Comparison of ENCODE assay signal across 13 cellular contexts in the genomic region with DNA sequence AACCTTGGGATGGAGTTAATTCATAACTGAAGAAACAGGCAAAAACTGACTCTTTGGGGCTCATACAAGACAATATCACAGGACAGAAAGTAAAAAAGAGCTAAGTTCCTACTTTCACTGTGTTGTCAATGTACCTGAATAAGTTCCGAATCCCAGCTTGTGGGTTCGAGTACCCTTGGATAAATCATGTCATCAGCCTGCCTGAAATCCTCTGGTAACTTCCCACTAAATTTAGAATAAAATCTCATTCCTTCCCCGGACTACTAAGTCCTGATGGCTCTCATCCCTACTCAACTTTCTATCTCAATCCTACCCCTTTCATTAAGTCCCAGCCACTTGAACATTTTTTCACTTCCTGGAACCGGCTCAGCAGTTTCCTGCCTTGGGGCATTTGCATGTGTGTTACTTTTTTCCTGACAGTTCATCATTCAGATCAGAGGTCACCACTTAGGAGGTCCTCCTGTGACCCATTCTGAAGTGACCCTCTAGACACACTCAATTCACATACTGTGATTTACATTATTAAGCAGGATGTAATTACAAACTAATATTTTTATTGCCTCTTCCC. TPM values are rescaled to one million over a fixed set of nuclear protein-coding genes. Genes with fewer than 3 reads are reported as not detected.
DNase-seq lines count a peak whose midpoint lies in the region; ATAC-seq lines count a peak whose summit lies in the region.
"Had no signal": no experiment of that assay in that cellular context is flagged by ENCODE, and none has a peak within 500 bp of the region (broad histone marks: within the 10 kb centered on the region; RNA-seq: fewer than 3 reads in every experiment).

No MANE protein-coding gene starts in this region.

- DNase-seq in CD4-positive, CD25-positive, alpha-beta regulatory T cell = peak in 1 of 3 donors; percentile 24
- peak; percentile 12 for DNase-seq in GM23248
- no peak for DNase-seq in activated CD4-positive, alpha-beta memory T cell treated with anti-CD3 and anti-CD28 coated beads for 36 hours
- DNase-seq in lung microvascular endothelial cell (ENCODE audit: low read depth in 2 of 2) = peak; percentile 17 to 56
- DNase-seq: activated T-cell treated with anti-CD3 and anti-CD28 coated beads, Interleukin-2, amount 50 U/mL, for 48 hours; DMS 273 treated with DMSO at 0.1 percent for 48 hours; midbrain; MM.1S; NCI-H524 treated with DMSO at 0.1 percent for 48 hours had no signal

- in situ Hi-C loops in GM23248 (cut with MboI) = no loop called here

- no peaks in the 10 kb centered on the region for H3K27me3 ChIP-seq in CD4-positive, CD25-positive, alpha-beta regulatory T cell (ENCODE audit: control insufficient read depth, insufficient read depth, low read length)
- no peaks in the 10 kb centered on the region for H3K27me3 ChIP-seq in GM23248 (replicated peaks; ENCODE audit: insufficient read depth)

- H3K36me3 ChIP-seq in CD4-positive, CD25-positive, alpha-beta regulatory T cell (ENCODE audit: control insufficient read depth, insufficient read depth, low read length) = peaks cover 59% of the 10 kb centered on the region
- peaks cover 53% of the 10 kb centered on the region for H3K36me3 ChIP-seq in GM23248 (ENCODE audit: low read depth)

- intact Hi-C loops in activated CD4-positive, alpha-beta memory T cell treated with anti-CD3 and anti-CD28 coated beads for 36 hours (cut with micrococcal nuclease) = no loop called here

- H3K27ac ChIP-seq in CD4-positive, CD25-positive, alpha-beta regulatory T cell (ENCODE audit: insufficient read depth, low read length, poor library complexity, severe bottlenecking) = peak overlapping the region; percentile 34
- H3K27ac ChIP-seq in GM23248 = no peak overlapping the region

- H4K20me1 ChIP-seq in GM23248 (ENCODE audit: insufficient read depth) = no peaks in the 10 kb centered on the region

- peaks cover 31% of the 10 kb centered on the region for H3K36me3 Mint-ChIP-seq in CD4-positive, CD25-positive, alpha-beta regulatory T cell
- peaks cover 30% of the 10 kb centered on the region for H3K36me3 Mint-ChIP-seq in activated CD4-positive, alpha-beta memory T cell treated with anti-CD3 and anti-CD28 coated beads for 36 hours

- H2AFZ ChIP-seq in GM23248 = no peak overlapping the region

- no peaks in the 10 kb centered on the region for H3K27me3 Mint-ChIP-seq in CD4-positive, CD25-positive, alpha-beta regulatory T cell
- H3K27me3 Mint-ChIP-seq in activated CD4-positive, alpha-beta memory T cell treated with anti-CD3 and anti-CD28 coated beads for 36 hours = no peaks in the 10 kb centered on the region

- H3K79me2 ChIP-seq in GM23248 (ENCODE audit: insufficient read depth) = peaks cover 37% of the 10 kb centered on the region

- WGBS in GM23248 (ENCODE audit: low coverage in 1 of 2, low lambda C conversion rate in 2 of 2, missing lambda C conversion rate in 2 of 2), 2 experiments = 63 to 70% methylated on average over 4 of the region's 4 CpGs

- H3K9me2 ChIP-seq in GM23248 (ENCODE audit: insufficient read depth) = no peaks in the 10 kb centered on the region

- H3K9ac ChIP-seq in GM23248 = no peak overlapping the region

- no peak overlapping the region for H3K4me3 Mint-ChIP-seq in CD4-positive, CD25-positive, alpha-beta regulatory T cell
- H3K4me3 Mint-ChIP-seq in activated CD4-positive, alpha-beta memory T cell treated with anti-CD3 and anti-CD28 coated beads for 36 hours = no peak overlapping the region

- peaks cover 26% of the 10 kb centered on the region; the same call in 1 of the 2 replicates for H3F3A ChIP-seq in GM23248 (ENCODE audit: insufficient read depth)

- H3K4me1 ChIP-seq in CD4-positive, CD25-positive, alpha-beta regulatory T cell (ENCODE audit: control insufficient read depth, insufficient read depth, low read length, poor library complexity, severe bottlenecking) = peaks cover 4% of the 10 kb centered on the region
- H3K4me1 ChIP-seq in GM23248 (ENCODE audit: insufficient read depth) = no peaks in the 10 kb centered on the region

- H3K4me2 ChIP-seq in GM23248 (ENCODE audit: unreplicated experiment) = no peak overlapping the region

- no peaks in the 10 kb centered on the region for H3K9me3 ChIP-seq in CD4-positive, CD25-positive, alpha-beta regulatory T cell (ENCODE audit: control insufficient read depth in 2 of 2, low read length in 2 of 2)
- no peaks in the 10 kb centered on the region for H3K9me3 ChIP-seq in GM23248 (ENCODE audit: low read depth)

- H3K9me3 Mint-ChIP-seq in CD4-positive, CD25-positive, alpha-beta regulatory T cell = peaks cover 0 to 2% (median 0%) of the 10 kb centered on the region in 7 donors
- H3K9me3 Mint-ChIP-seq in activated CD4-positive, alpha-beta memory T cell treated with anti-CD3 and anti-CD28 coated beads for 36 hours = no peaks in the 10 kb centered on the region

- ATAC-seq in CD4-positive, CD25-positive, alpha-beta regulatory T cell (ENCODE audit: low read depth in 2 of 2) = no peak
- ATAC-seq in GM21367 (IDR thresholded peaks at IDR 0.05; ENCODE audit: unreplicated experiment) (no peak), HG02885 (IDR thresholded peaks at IDR 0.05; ENCODE audit: poor library complexity, unreplicated experiment) (no peak), HG03342 (IDR thresholded peaks at IDR 0.05; ENCODE audit: unreplicated experiment) (no peak), GM19324 (IDR thresholded peaks at IDR 0.05; ENCODE audit: low FRiP score, unreplicated experiment) (no peak)

- H3K4me3 ChIP-seq in CD4-positive, CD25-positive, alpha-beta regulatory T cell (ENCODE audit: low read depth, low read length) = no peak overlapping the region
- H3K4me3 ChIP-seq in GM23248 = no peak overlapping the region

- POLR2A ChIA-PET in activated CD4-positive, alpha-beta memory T cell treated with anti-CD3 and anti-CD28 coated beads for 36 hours (lab: Charles Lee) = no interaction called here

- H3K4me1 Mint-ChIP-seq in CD4-positive, CD25-positive, alpha-beta regulatory T cell = peaks cover 7 to 35% (median 26%) of the 10 kb centered on the region in 4 donors
- H3K4me1 Mint-ChIP-seq in activated CD4-positive, alpha-beta memory T cell treated with anti-CD3 and anti-CD28 coated beads for 36 hours (ENCODE audit: low read depth) = peaks cover 23% of the 10 kb centered on the region

- CTCF ChIA-PET in activated CD4-positive, alpha-beta memory T cell treated with anti-CD3 and anti-CD28 coated beads for 36 hours (lab: Charles Lee) = interaction anchor here (0.9 kb wide), 1 partner anchor 81 kb away, joined by 3 read pairs; no protein-coding TSS in a partner anchor

- peak overlapping the region in 2 of 3 donors; percentile 45 to 75 for H3K27ac Mint-ChIP-seq in CD4-positive, CD25-positive, alpha-beta regulatory T cell
- peak overlapping the region; percentile 72 for H3K27ac Mint-ChIP-seq in activated CD4-positive, alpha-beta memory T cell treated with anti-CD3 and anti-CD28 coated beads for 36 hours

RNA-seq across cellular contexts. Expression of a gene that starts 12.7 kb away (rescaled TPM):
- 103 TPM for total RNA-seq in CD4-positive, CD25-positive, alpha-beta regulatory T cell
- 100 to 1,000 TPM; 188 to 218 (median 207) TPM for polyA plus RNA-seq in CD4-positive, CD25-positive, alpha-beta regulatory T cell
- 61.4 and 65.5 TPM in 2 replicates for total RNA-seq in GM23248 (2014; rRNA removed; shearing (Covaris generic))
- polyA plus RNA-seq in GM23248 (2016; fragmentation: Nextera tagmentation; extraction: Ambion mirVana) = 83.6 and 87.0 TPM in 2 replicates
- total RNA-seq in activated CD4-positive, alpha-beta memory T cell treated with anti-CD3 and anti-CD28 coated beads for 36 hours = 100 to 1,000 TPM; 102 to 104 TPM
- total RNA-seq in lung microvascular endothelial cell = 61.5 and 110 TPM in 2 replicates

RNA-seq across cellular contexts. Expression of a gene that starts 12.9 kb away (rescaled TPM):
- 20.2 TPM for total RNA-seq in CD4-positive, CD25-positive, alpha-beta regulatory T cell
- 10 to 100 TPM; 25.2 to 38.4 (median 30.7) TPM for polyA plus RNA-seq in CD4-positive, CD25-positive, alpha-beta regulatory T cell
- total RNA-seq in GM23248 (2014; rRNA removed; shearing (Covaris generic)) = 6.7 and 17.1 TPM in 2 replicates
- 10.7 and 11.7 TPM in 2 replicates for polyA plus RNA-seq in GM23248 (2016; fragmentation: Nextera tagmentation; extraction: Ambion mirVana)
- 10 to 100 TPM; 14.0 to 17.1 TPM for total RNA-seq in activated CD4-positive, alpha-beta memory T cell treated with anti-CD3 and anti-CD28 coated beads for 36 hours
- total RNA-seq in lung microvascular endothelial cell = 2.0 and 3.4 TPM in 2 replicates
